ENCODE assay signal across 12 cellular contexts in the genomic region with DNA sequence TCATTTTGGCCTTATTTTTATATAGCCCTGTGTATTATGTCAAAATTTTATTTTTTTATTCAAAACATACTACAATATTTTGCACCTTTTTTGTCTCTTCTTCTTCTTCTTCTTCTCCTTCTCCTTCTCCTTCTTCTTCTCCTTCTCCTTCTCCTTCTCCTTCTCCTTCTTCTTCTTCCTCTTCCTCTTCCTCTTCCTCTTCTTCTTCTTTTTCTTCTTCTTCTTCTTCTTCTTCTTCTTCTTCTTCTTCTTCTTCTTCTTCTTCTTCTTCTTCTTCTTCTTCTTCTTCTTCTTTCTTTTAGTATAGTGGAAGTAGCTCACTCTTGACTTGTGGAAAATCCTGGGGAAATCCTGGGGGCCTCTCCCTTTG. TPM values are rescaled to one million over a fixed set of nuclear protein-coding genes. Genes with fewer than 3 reads are reported as not detected.
"Had no signal": no experiment of that assay in that cellular context is flagged by ENCODE, and none has a peak within 500 bp of the region (broad histone marks: within the 10 kb centered on the region; RNA-seq: fewer than 3 reads in every experiment).

No MANE protein-coding gene starts in this region.

RNA-seq across cellular contexts. Expression of a gene that starts 2.6 kb away (rescaled TPM):
- total RNA-seq: subcutaneous adipose tissue, suprapubic skin, testis, thoracic aorta, thyroid gland, tibial nerve, transverse colon, upper lobe of right lung, ureter, urinary bladder, vagina had no signal
- polyA plus RNA-seq: stomach, urinary bladder had no signal

RNA-seq across cellular contexts. Expression of a gene that starts 9.0 kb away (rescaled TPM):
- total RNA-seq: vagina had no signal

RNA-seq across cellular contexts. Expression of a gene that starts 49.0 kb away (rescaled TPM):
- total RNA-seq: thoracic aorta, thyroid gland, tibial nerve, upper lobe of right lung, ureter, urinary bladder, vagina had no signal
- polyA plus RNA-seq: stomach, urinary bladder had no signal
